1 cellular context compared by ENCODE assay signal in genomic region chr21:33947451-33948095, GRCh38.
A peak's percentile ranks its signal among the peaks of the same experiment; 100 is the strongest.
TF ChIP-seq lines count a peak whose summit lies in the region.

No MANE protein-coding gene starts in this region.

TF ChIP-seq in K562, 482 proteins besides CTCF, POLR2A, EP300 and RAD21 (continued from another document and continues in another):
- TF ChIP-seq GMEB1 (CRISPR knock-in tag; IDR thresholded peaks at IDR 0.05), result no peak
- no peak for TF ChIP-seq XRCC3 (IDR thresholded peaks at IDR 0.05)
- TF ChIP-seq TAL1 (IDR thresholded peaks at IDR 0.05), result no peak
- no peak for TF ChIP-seq SNAPC5 (CRISPR knock-in tag; IDR thresholded peaks at IDR 0.05)
- no peak for TF ChIP-seq ZNF717 (CRISPR knock-in tag; IDR thresholded peaks at IDR 0.05)
- TF ChIP-seq USF1 (CRISPR knock-in tag; IDR thresholded peaks at IDR 0.05), result peak; percentile 75
- no peak for TF ChIP-seq ATF2 (CRISPR knock-in tag; IDR thresholded peaks at IDR 0.05)
- no peak for TF ChIP-seq RNF219 (CRISPR knock-in tag; IDR thresholded peaks at IDR 0.05)
- peak in 1 of 2 experiments; percentile 13 for TF ChIP-seq E2F6 (IDR thresholded peaks at IDR 0.05; ENCODE audit: borderline replicate concordance in 1 of 2, extremely low read depth in 1 of 2, insufficient read depth in 1 of 2, insufficient read length in 1 of 2, low read depth in 1 of 2, low read length in 1 of 2, poor library complexity in 1 of 2, severe bottlenecking in 1 of 2)
- no peak for TF ChIP-seq ZNF75A (CRISPR knock-in tag; IDR thresholded peaks at IDR 0.05)
- peak; percentile 81 for TF ChIP-seq ZNF395 (CRISPR knock-in tag; IDR thresholded peaks at IDR 0.05)
- TF ChIP-seq HMGXB4 (CRISPR knock-in tag; IDR thresholded peaks at IDR 0.05), result no peak
- no peak for TF ChIP-seq SRSF7 (optimal IDR thresholded peaks at IDR 0.05; ENCODE audit: low read depth, low read length)
- TF ChIP-seq LEF1 (IDR thresholded peaks at IDR 0.05), result peak; percentile 87
- 0 out of 2 replicates have a peak, but pooled peaks have one; percentile 10 for TF ChIP-seq FOXO4 (CRISPR knock-in tag; IDR thresholded peaks at IDR 0.05)
- 0 out of 2 replicates have a peak, but pooled peaks have one; percentile 43 for TF ChIP-seq HEY1 (CRISPR knock-in tag; IDR thresholded peaks at IDR 0.05; ENCODE audit: borderline replicate concordance)
- peak; percentile 100 for TF ChIP-seq FOSL1 (tag; conservative IDR thresholded peaks at IDR 0.05)
- 0 out of 2 replicates have a peak, but pooled peaks have one; percentile 62 for TF ChIP-seq ZNF12 (CRISPR knock-in tag; IDR thresholded peaks at IDR 0.05)
- TF ChIP-seq KAT8 (IDR thresholded peaks at IDR 0.05; ENCODE audit: low read depth), result no peak
- TF ChIP-seq CHD7 (IDR thresholded peaks at IDR 0.05; ENCODE audit: low read depth, low read length), result no peak
- TF ChIP-seq ZNF143 (CRISPR knock-in tag; IDR thresholded peaks at IDR 0.05), result no peak
- no peak for TF ChIP-seq IRF1 (CRISPR knock-in tag; IDR thresholded peaks at IDR 0.05; ENCODE audit: borderline replicate concordance)
- TF ChIP-seq KLF16 (IDR thresholded peaks at IDR 0.05), result no peak
- no peak for TF ChIP-seq MTA1 (IDR thresholded peaks at IDR 0.05; ENCODE audit: borderline replicate concordance)
- TF ChIP-seq ARID1B (IDR thresholded peaks at IDR 0.05), result peak; percentile 87
- TF ChIP-seq SIN3A (IDR thresholded peaks at IDR 0.05; ENCODE audit: borderline replicate concordance in 2 of 2, control insufficient read depth in 1 of 2, low read depth in 2 of 2, low read length in 2 of 2), result no peak
